ENCODE assay signal across 18 cellular contexts in the genomic region with DNA sequence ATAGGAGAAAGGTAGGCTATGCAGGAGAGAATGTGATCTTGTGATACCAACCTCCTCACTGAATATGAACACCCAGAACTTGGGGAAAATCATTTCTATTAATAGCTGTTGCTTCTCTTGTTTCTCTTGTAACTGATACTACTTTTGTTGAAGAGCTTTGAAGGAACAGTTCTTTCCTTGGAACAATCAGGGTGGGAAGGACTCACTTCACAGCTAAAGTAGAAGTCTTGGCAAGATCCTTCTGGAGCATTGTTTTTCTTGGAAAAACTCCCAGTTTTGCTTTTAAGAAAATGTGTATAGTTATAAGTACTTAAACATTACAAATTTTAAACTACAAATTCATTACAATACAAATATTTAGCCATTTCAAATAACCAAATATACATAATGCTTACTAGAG. TPM values are rescaled to one million over a fixed set of nuclear protein-coding genes. Genes with fewer than 3 reads are reported as not detected.
DNase-seq lines count a peak whose midpoint lies in the region; ATAC-seq, FAIRE-seq and TF ChIP-seq lines count a peak whose summit lies in the region.
"Had no signal": no experiment of that assay in that cellular context is flagged by ENCODE, and none has a peak within 500 bp of the region (broad histone marks: within the 10 kb centered on the region; RNA-seq: fewer than 3 reads in every experiment).

No MANE protein-coding gene starts in this region.

- no peaks in the 10 kb centered on the region for H3K9me3 Mint-ChIP-seq in astrocyte (ENCODE audit: unreplicated experiment)
- no peaks in the 10 kb centered on the region for H3K9me3 Mint-ChIP-seq in activated T-cell treated with anti-CD3 and anti-CD28 coated beads, Interleukin-2, amount 50 U/mL, for 4 hours
- no peaks in the 10 kb centered on the region for H3K9me3 Mint-ChIP-seq in CD8-positive, alpha-beta memory T cell
- H3K9me3 Mint-ChIP-seq: CD4-positive, CD25-positive, alpha-beta regulatory T cell had no signal

- peak; percentile 52 for ATAC-seq in left lung
- ATAC-seq in activated T-cell treated with anti-CD3 and anti-CD28 coated beads, Interleukin-2, amount 50 U/mL, for 4 hours: no peak
- ATAC-seq in GM21515 (IDR thresholded peaks at IDR 0.05; ENCODE audit: unreplicated experiment): no peak

- H3K4me3 ChIP-seq in astrocyte (ENCODE audit: insufficient read depth, low read depth, low read length) (no peak overlapping the region), endothelial cell of umbilical vein (replicated peaks in 1 of 3; ENCODE audit: insufficient read depth in 1 of 3, low read depth in 1 of 3, low read length in 3 of 3) (no peak overlapping the region), left lung (no peak overlapping the region)
- no peak overlapping the region for H3K4me3 ChIP-seq in CD8-positive, alpha-beta memory T cell (ENCODE audit: low read length)

- no peaks in the 10 kb centered on the region for H3K9me1 ChIP-seq in endothelial cell of umbilical vein (replicated peaks; ENCODE audit: control insufficient read depth, extremely low read depth, insufficient read depth, low read length)

- H3K27ac ChIP-seq in 22Rv1 (peak overlapping the region; percentile 63), astrocyte (ENCODE audit: low read depth, low read length) (no peak overlapping the region), endothelial cell of umbilical vein (ENCODE audit: insufficient read depth, low read depth, low read length) (no peak overlapping the region), left lung (no peak overlapping the region)
- H3K27ac ChIP-seq in CD8-positive, alpha-beta memory T cell (ENCODE audit: low read depth, low read length): no peak overlapping the region

- H3K79me2 ChIP-seq in astrocyte (ENCODE audit: insufficient read depth, low read length) (no peaks in the 10 kb centered on the region), endothelial cell of umbilical vein (ENCODE audit: control insufficient read depth, insufficient read depth, low read length) (no peaks in the 10 kb centered on the region)

- DNase-seq in astrocyte (ENCODE audit: low read depth) (peak; percentile 12), endothelial cell of umbilical vein (ENCODE audit: low read depth, low spot score) (peak; percentile 9), left lung (no peak), cardiac septum (ENCODE audit: low spot score) (no peak)
- DNase-seq in activated T-cell treated with anti-CD3 and anti-CD28 coated beads, Interleukin-2, amount 50 U/mL, for 4 hours: no peak
- no peak for DNase-seq in CD8-positive, alpha-beta memory T cell
- DNase-seq: BE2C; CD4-positive, CD25-positive, alpha-beta regulatory T cell; DMS153; GDM1; NCI-H1105 treated with DMSO at 0.1 percent for 48 hours; NCI-H1694; NCI-H2081 treated with DMSO at 0.1 percent for 48 hours; NCI-H774; SHP77 had no signal

- no peak overlapping the region for H3K27ac Mint-ChIP-seq in astrocyte (ENCODE audit: unreplicated experiment)
- H3K27ac Mint-ChIP-seq in CD8-positive, alpha-beta memory T cell: no peak overlapping the region
- H3K27ac Mint-ChIP-seq: CD4-positive, CD25-positive, alpha-beta regulatory T cell had no signal

- H3K9me3 ChIP-seq in astrocyte (ENCODE audit: insufficient read depth, low read depth, low read length): no peaks in the 10 kb centered on the region
- H3K9me3 ChIP-seq in endothelial cell of umbilical vein (replicated peaks; ENCODE audit: control insufficient read depth, insufficient read depth, low read length): no peaks in the 10 kb centered on the region
- H3K9me3 ChIP-seq in left lung: no peaks in the 10 kb centered on the region
- H3K9me3 ChIP-seq in CD8-positive, alpha-beta memory T cell (ENCODE audit: low read length): no peaks in the 10 kb centered on the region
- H3K9me3 ChIP-seq: BE2C had no signal

- no peaks in the 10 kb centered on the region for H3K27me3 Mint-ChIP-seq in astrocyte (ENCODE audit: low read depth, unreplicated experiment)
- no peaks in the 10 kb centered on the region for H3K27me3 Mint-ChIP-seq in activated T-cell treated with anti-CD3 and anti-CD28 coated beads, Interleukin-2, amount 50 U/mL, for 4 hours (ENCODE audit: low read depth)
- H3K27me3 Mint-ChIP-seq in CD8-positive, alpha-beta memory T cell: peaks cover 0 to 2% of the 10 kb centered on the region in 2 donors
- H3K27me3 Mint-ChIP-seq: CD4-positive, CD25-positive, alpha-beta regulatory T cell had no signal

- H4K20me1 ChIP-seq in astrocyte (ENCODE audit: insufficient read depth, low read length): no peaks in the 10 kb centered on the region
- H4K20me1 ChIP-seq in endothelial cell of umbilical vein (replicated peaks; ENCODE audit: control insufficient read depth, extremely low read depth, insufficient read depth, low read length): no peaks in the 10 kb centered on the region

- no peak overlapping the region for H3K4me3 Mint-ChIP-seq in astrocyte (ENCODE audit: unreplicated experiment)
- H3K4me3 Mint-ChIP-seq in activated T-cell treated with anti-CD3 and anti-CD28 coated beads, Interleukin-2, amount 50 U/mL, for 4 hours: no peak overlapping the region
- H3K4me3 Mint-ChIP-seq in CD8-positive, alpha-beta memory T cell: no peak overlapping the region
- H3K4me3 Mint-ChIP-seq: CD4-positive, CD25-positive, alpha-beta regulatory T cell had no signal

- H3K36me3 ChIP-seq in astrocyte (ENCODE audit: insufficient read depth, low read length) (no peaks in the 10 kb centered on the region), endothelial cell of umbilical vein (ENCODE audit: control insufficient read depth in 2 of 2, extremely low read depth in 1 of 2, insufficient read depth in 2 of 2, low read length in 2 of 2) (no peaks in the 10 kb centered on the region), left lung (no peaks in the 10 kb centered on the region)
- no peaks in the 10 kb centered on the region for H3K36me3 ChIP-seq in CD8-positive, alpha-beta memory T cell (ENCODE audit: insufficient read depth, low read length)
- H3K36me3 ChIP-seq: BE2C had no signal

- CTCF ChIA-PET in endothelial cell of umbilical vein (lab: Charles Lee): no interaction called here
- CTCF ChIA-PET in CD8-positive, alpha-beta memory T cell (lab: Charles Lee): no interaction called here

- TF ChIP-seq POLR2A in endothelial cell of umbilical vein (IDR thresholded peaks at IDR 0.05; ENCODE audit: low read depth, low read length): no peak

- no TSS peak for BruUV-seq in endothelial cell of umbilical vein (replicated peaks; lab: Mats Ljungman, UMichigan)

- no peaks in the 10 kb centered on the region for H3K36me3 Mint-ChIP-seq in astrocyte (ENCODE audit: low read depth, unreplicated experiment)
- H3K36me3 Mint-ChIP-seq in activated T-cell treated with anti-CD3 and anti-CD28 coated beads, Interleukin-2, amount 50 U/mL, for 4 hours (ENCODE audit: insufficient read depth): no peaks in the 10 kb centered on the region
- peaks cover 0 to 5% (median 0%) of the 10 kb centered on the region in 3 donors for H3K36me3 Mint-ChIP-seq in CD8-positive, alpha-beta memory T cell
- H3K36me3 Mint-ChIP-seq: CD4-positive, CD25-positive, alpha-beta regulatory T cell had no signal

- POLR2A ChIA-PET in endothelial cell of umbilical vein (lab: Charles Lee): no interaction called here
- POLR2A ChIA-PET in CD8-positive, alpha-beta memory T cell (lab: Charles Lee): no interaction called here

- H3K4me1 Mint-ChIP-seq in astrocyte (ENCODE audit: low read depth, unreplicated experiment): no peaks in the 10 kb centered on the region
- H3K4me1 Mint-ChIP-seq in activated T-cell treated with anti-CD3 and anti-CD28 coated beads, Interleukin-2, amount 50 U/mL, for 4 hours (ENCODE audit: low read depth): no peaks in the 10 kb centered on the region
- H3K4me1 Mint-ChIP-seq in CD8-positive, alpha-beta memory T cell: no peaks in the 10 kb centered on the region
- H3K4me1 Mint-ChIP-seq: CD4-positive, CD25-positive, alpha-beta regulatory T cell had no signal

- FAIRE-seq in astrocyte (lab: Jason Lieb, UNC): no peak
- peak; percentile 28 for FAIRE-seq in endothelial cell of umbilical vein (lab: Jason Lieb, UNC)
- FAIRE-seq: A204.1 had no signal

- no peaks in the 10 kb centered on the region for H3K4me1 ChIP-seq in astrocyte (ENCODE audit: insufficient read depth, low read length)
- no peaks in the 10 kb centered on the region for H3K4me1 ChIP-seq in endothelial cell of umbilical vein (ENCODE audit: control insufficient read depth, extremely low read depth, insufficient read depth, low read length)
- no peaks in the 10 kb centered on the region for H3K4me1 ChIP-seq in left lung
- no peaks in the 10 kb centered on the region for H3K4me1 ChIP-seq in CD8-positive, alpha-beta memory T cell (ENCODE audit: insufficient read depth, low read length)
- H3K4me1 ChIP-seq: BE2C had no signal

- no peaks in the 10 kb centered on the region for H3K27me3 ChIP-seq in astrocyte (ENCODE audit: insufficient read depth, low read length)
- H3K27me3 ChIP-seq in endothelial cell of umbilical vein (ENCODE audit: control insufficient read depth in 2 of 2, insufficient read depth in 2 of 2, low read length in 2 of 2): no peaks in the 10 kb centered on the region
- H3K27me3 ChIP-seq in left lung: no peaks in the 10 kb centered on the region
- H3K27me3 ChIP-seq in CD8-positive, alpha-beta memory T cell (ENCODE audit: insufficient read depth, low read length, poor library complexity, severe bottlenecking): no peaks in the 10 kb centered on the region
- H3K27me3 ChIP-seq: BE2C had no signal

- H3K4me2 ChIP-seq in astrocyte (ENCODE audit: low read length) (no peak overlapping the region), endothelial cell of umbilical vein (ENCODE audit: insufficient read depth, low read length) (no peak overlapping the region)

- H2AFZ ChIP-seq in astrocyte (ENCODE audit: low read depth, low read length) (no peak overlapping the region), endothelial cell of umbilical vein (ENCODE audit: low read depth, low read length) (no peak overlapping the region)

- TF ChIP-seq CTCF in 22Rv1 (IDR thresholded peaks at IDR 0.05) (no peak), astrocyte (IDR thresholded peaks at IDR 0.05; ENCODE audit: insufficient read depth, low read depth, low read length) (no peak), endothelial cell of umbilical vein (IDR thresholded peaks at IDR 0.05; ENCODE audit: extremely low read depth in 1 of 2, insufficient read depth in 1 of 2, low read depth in 1 of 2, low read length in 2 of 2) (no peak), left lung (IDR thresholded peaks at IDR 0.05) (no peak)

- dilution Hi-C loops in endothelial cell of umbilical vein (cut with MboI; ENCODE audit: extremely low pct_ligation_motif_present, low sequenced_read_pairs): no loop called here

- intact Hi-C loops in endothelial cell of umbilical vein (cut with micrococcal nuclease): no loop called here
- intact Hi-C loops in left lung (cut with DNase I): no loop called here
- intact Hi-C loops in cardiac septum (cut with DNase I): no loop called here

- H3K9ac ChIP-seq in astrocyte (ENCODE audit: low read length) (no peak overlapping the region), endothelial cell of umbilical vein (replicated peaks; ENCODE audit: extremely low read depth, insufficient read depth, low read length) (no peak overlapping the region)

RNA-seq across cellular contexts. Expression of gene XK, which starts 19.1 kb away (rescaled TPM):
- total RNA-seq in astrocyte: 0.17 and 0.25 TPM in 2 replicates
- 0.07 TPM in 1 of 2 replicates, not detected in the other for total RNA-seq in endothelial cell of umbilical vein
- polyA plus RNA-seq in endothelial cell of umbilical vein: 0.03 TPM in 2 replicates
- not detected in 2 replicates for polyA plus RNA-seq in endothelial cell of umbilical vein (2011; cell fraction: cytosol; rRNA removed)
- 0.03 TPM in 2 replicates for polyA plus RNA-seq in endothelial cell of umbilical vein (2011; cell fraction: nucleus; rRNA removed)
- 0.03 TPM in 1 of 2 replicates, not detected in the other for polyA plus RNA-seq in endothelial cell of umbilical vein (2012)
- polyA minus RNA-seq in endothelial cell of umbilical vein: 0.05 and 0.25 TPM in 2 replicates
- 14.3 TPM for polyA minus RNA-seq in endothelial cell of umbilical vein (2011; cell fraction: cytosol; rRNA and poly(A)+ RNA removed)
- polyA minus RNA-seq in endothelial cell of umbilical vein (2011; cell fraction: nucleus; rRNA and poly(A)+ RNA removed): 0.14 TPM in 2 replicates
- total RNA-seq in left lung: 1 to 10 TPM; 2.5 to 2.9 TPM
- under 1 TPM; 0.05 to 0.16 (median 0.10) TPM for total RNA-seq in activated T-cell treated with anti-CD3 and anti-CD28 coated beads, Interleukin-2, amount 50 U/mL, for 4 hours
- 6.8 TPM for total RNA-seq in cardiac septum
- under 1 TPM; 0.22 to 0.27 TPM for total RNA-seq in CD8-positive, alpha-beta memory T cell
- not detected for polyA plus RNA-seq in CD8-positive, alpha-beta memory T cell
- polyA plus RNA-seq: CD4-positive, CD25-positive, alpha-beta regulatory T cell had no signal

Comparison
In these comparisons a context has a peak if more than half of its experiments do, and no peak if none do; other contexts are left out.
1. DNase-seq: peak in astrocyte (single experiment) and endothelial cell of umbilical vein (single experiment); none in left lung (0 of 2), activated T-cell treated with anti-CD3 and anti-CD28 coated beads, Interleukin-2, amount 50 U/mL, for 4 hours (single experiment), cardiac septum (single experiment) and CD8-positive, alpha-beta memory T cell (0 of 5).